18 cellular contexts compared by ENCODE assay signal in genomic region chr10:23610626-23611307, GRCh38.
DNase-seq lines count a peak whose midpoint lies in the region; ATAC-seq, FAIRE-seq and TF ChIP-seq lines count a peak whose summit lies in the region.
"Had no signal": no experiment of that assay in that cellular context is flagged by ENCODE, and none has a peak within 500 bp of the region (broad histone marks: within the 10 kb centered on the region; RNA-seq: fewer than 3 reads in every experiment).

No MANE protein-coding gene starts in this region.

- H3K4me3 ChIP-seq in GM23248 (no peak overlapping the region), bronchial epithelial cell (ENCODE audit: low read depth, low read length) (no peak overlapping the region)
- H3K4me3 ChIP-seq: BLaER1 treated with 17β-estradiol and CSF1 and Interleukin-3, amounts not matched to agents 10 nM and 100 nM; SJCRH30 had no signal

- H3K9me2 ChIP-seq in GM23248 (ENCODE audit: insufficient read depth): no peaks in the 10 kb centered on the region

- H3K79me2 ChIP-seq in GM23248 (ENCODE audit: insufficient read depth): no peaks in the 10 kb centered on the region

- no peak overlapping the region for H3K9ac ChIP-seq in GM23248
- H3K9ac ChIP-seq: BLaER1 treated with 17β-estradiol and CSF1 and Interleukin-3, amounts not matched to agents 10 nM and 100 nM had no signal

- H3K27me3 ChIP-seq in GM23248 (replicated peaks; ENCODE audit: insufficient read depth) (no peaks in the 10 kb centered on the region), bronchial epithelial cell (ENCODE audit: control insufficient read depth, insufficient read depth, low read length) (no peaks in the 10 kb centered on the region)
- H3K27me3 ChIP-seq: BLaER1 treated with 17β-estradiol and CSF1 and Interleukin-3, amounts not matched to agents 10 nM and 100 nM; SJCRH30 had no signal

- ATAC-seq in sciatic nerve (peak; percentile 52), GM18498 (IDR thresholded peaks at IDR 0.05; ENCODE audit: unreplicated experiment) (no peak)
- ATAC-seq: CD8-positive, alpha-beta T cell; HCT116 had no signal

- H3F3A ChIP-seq in GM23248 (ENCODE audit: insufficient read depth): no peaks in the 10 kb centered on the region

- FAIRE-seq in bronchial epithelial cell (lab: Jason Lieb, UNC): no peak
- FAIRE-seq: D721Med, HTR-8/SVneo had no signal

- in situ Hi-C loops in GM23248 (cut with MboI): no loop called here

- no peak overlapping the region for H3K27ac ChIP-seq in GM23248
- H3K27ac ChIP-seq: BLaER1 treated with 17β-estradiol and CSF1 and Interleukin-3, amounts not matched to agents 10 nM and 100 nM; SJCRH30 had no signal

- H4K20me1 ChIP-seq in GM23248 (ENCODE audit: insufficient read depth): no peaks in the 10 kb centered on the region
- H4K20me1 ChIP-seq: BLaER1 treated with 17β-estradiol and CSF1 and Interleukin-3, amounts not matched to agents 10 nM and 100 nM had no signal

- H2AFZ ChIP-seq in GM23248: no peak overlapping the region

- no peak for TF ChIP-seq CTCF in bronchial epithelial cell (IDR thresholded peaks at IDR 0.05; ENCODE audit: insufficient read depth, low read length, severe bottlenecking)

- DNase-seq in GM23248 (peak; percentile 2), bronchial epithelial cell (ENCODE audit: low read depth) (peak; percentile 15), foreskin melanocyte (peak; percentile 85), sciatic nerve (ENCODE audit: low spot score) (no peak), NCI-H2171 treated with DMSO at 0.1 percent for 48 hours (lab: John Stamatoyannopoulos, UW) (no peak)
- DNase-seq in activated CD8-positive, alpha-beta memory T cell treated with anti-CD3 and anti-CD28 coated beads, Interleukin-2, amount 50 U/mL, for 48 hours: no peak
- DNase-seq: CD8-positive, alpha-beta T cell; IMR-90; NCI-H1417 treated with DMSO at 0.1 percent for 48 hours; NCI-H187 treated with DMSO at 0.1 percent for 48 hours; NCI-H345; NCI-H524 treated with DMSO at 0.1 percent for 48 hours; SJCRH30 had no signal

- H3K4me1 ChIP-seq in GM23248 (ENCODE audit: insufficient read depth): no peaks in the 10 kb centered on the region
- H3K4me1 ChIP-seq: SJCRH30 had no signal

- H3K4me2 ChIP-seq in GM23248 (ENCODE audit: unreplicated experiment): no peak overlapping the region
- H3K4me2 ChIP-seq: BLaER1 treated with 17β-estradiol and CSF1 and Interleukin-3, amounts not matched to agents 10 nM and 100 nM had no signal

- WGBS in GM23248 (ENCODE audit: low coverage in 1 of 2, low lambda C conversion rate in 2 of 2, missing lambda C conversion rate in 2 of 2), 2 experiments: 2 to 4% methylated on average over 4 of the region's 4 CpGs

- intact Hi-C loops in sciatic nerve (cut with DNase I): no loop called here

- no peaks in the 10 kb centered on the region for H3K9me3 ChIP-seq in GM23248 (ENCODE audit: low read depth)
- H3K9me3 ChIP-seq: SJCRH30 had no signal

- H3K36me3 ChIP-seq in GM23248 (ENCODE audit: low read depth) (no peaks in the 10 kb centered on the region), bronchial epithelial cell (ENCODE audit: control insufficient read depth, insufficient read depth, low read length) (no peaks in the 10 kb centered on the region)
- H3K36me3 ChIP-seq: BLaER1 treated with 17β-estradiol and CSF1 and Interleukin-3, amounts not matched to agents 10 nM and 100 nM; SJCRH30 had no signal

Comparison
In these comparisons a context has a peak if more than half of its experiments do, and no peak if none do; other contexts are left out.
1. DNase-seq: peak in GM23248 (single experiment), bronchial epithelial cell (single experiment) and foreskin melanocyte (single experiment); none in sciatic nerve (single experiment), activated CD8-positive, alpha-beta memory T cell treated with anti-CD3 and anti-CD28 coated beads, Interleukin-2, amount 50 U/mL, for 48 hours (single experiment) and NCI-H2171 treated with DMSO at 0.1 percent for 48 hours (single experiment).